In the genomic region with DNA sequence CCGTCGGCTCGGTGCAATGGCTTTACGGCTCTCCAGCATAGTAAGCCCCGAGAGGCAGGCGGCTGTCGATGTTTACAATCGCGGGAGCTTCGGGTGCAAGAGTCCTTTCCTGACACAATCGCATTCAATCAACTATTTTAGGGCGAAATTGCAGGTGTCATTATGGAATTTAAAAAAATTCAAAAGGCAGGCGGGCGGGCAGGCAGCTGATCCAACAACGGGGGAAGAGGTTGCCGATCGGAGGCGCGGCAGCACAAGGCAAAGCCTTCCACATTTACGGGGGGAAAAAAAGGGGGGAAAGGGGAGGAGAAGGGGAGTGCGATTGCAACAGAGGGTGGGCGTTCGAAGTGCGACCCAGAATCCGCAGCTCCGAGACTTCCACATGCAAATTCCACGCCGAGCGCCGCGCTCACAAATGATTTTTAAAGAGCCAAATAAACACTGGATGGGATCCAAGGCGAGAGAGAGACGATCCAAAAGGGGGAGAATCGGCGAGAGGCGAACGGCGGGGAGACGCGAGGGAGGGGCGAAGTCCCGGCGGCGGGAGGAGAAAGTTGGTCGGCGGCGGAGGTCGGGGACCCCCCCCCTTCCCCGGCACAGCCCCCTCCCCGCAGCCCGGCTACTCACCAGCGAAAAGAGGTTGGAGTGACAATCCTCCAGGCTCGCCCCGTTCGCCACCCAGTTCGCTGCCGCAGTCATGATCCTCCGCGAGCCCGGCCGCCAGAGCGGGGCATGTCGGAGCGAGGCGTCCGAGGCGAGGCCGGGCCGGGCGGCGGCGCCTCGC, we compare ENCODE assay signal across 8 cellular contexts. TPM values are rescaled to one million over a fixed set of nuclear protein-coding genes. Genes with fewer than 3 reads are reported as not detected.
DNase-seq lines count a peak whose midpoint lies in the region; ATAC-seq, FAIRE-seq and TF ChIP-seq lines count a peak whose summit lies in the region.

No MANE protein-coding gene starts in this region.

- H3K23me2 ChIP-seq in H1 (ENCODE audit: low read depth, low read length): peaks cover 10% of the 10 kb centered on the region; the same call in 1 of the 2 replicates

- H3K27ac ChIP-seq in AG04450 (ENCODE audit: low read depth, low read length): peak overlapping the region; percentile 47
- H3K27ac ChIP-seq in H1 (ENCODE audit: low read depth, low read length): no peak overlapping the region

- no peak overlapping the region for H3K56ac ChIP-seq in H1 (replicated peaks; ENCODE audit: insufficient read length, low read depth, low read length)

- H2BK20ac ChIP-seq in H1 (ENCODE audit: low read length): no peak overlapping the region

- TF ChIP-seq RAD21 in H1 (IDR thresholded peaks at IDR 0.05 in 1 of 2, conservative IDR thresholded peaks at IDR 0.05 in 1 of 2; ENCODE audit: low read depth in 2 of 2, low read length in 2 of 2): no peak

- H3K4me1 ChIP-seq in H1 (replicated peaks in 1 of 4; ENCODE audit: control insufficient read depth in 3 of 4, insufficient read depth in 4 of 4, low read length in 3 of 4): peaks cover 0 to 12% (median 5%) of the 10 kb centered on the region in 4 experiments; a peak in 3 of 7 replicates

- CTCF ChIA-PET in AG04450 (lab: Charles Lee): interaction anchor here (0.6 to 1.6 kb wide), 5 partner anchors 18 to 375 kb away, joined by 3 to 7 read pairs (median 3); no protein-coding TSS in a partner anchor
- CTCF ChIA-PET in activated CD8-positive, alpha-beta memory T cell treated with anti-CD3 and anti-CD28 coated beads, Interleukin-2, amount 10 ng/mL, durations not matched to agents 7 days and 5 days (lab: Charles Lee): interaction anchor here (0.7 to 1.6 kb wide), 9 partner anchors 104 to 318 kb away, joined by 3 to 6 read pairs (median 3); a partner anchor contains a TSS
- CTCF ChIA-PET in H1 (lab: Charles Lee; ENCODE audit: partially characterized antibody): interaction anchor here (0.6 to 1.4 kb wide), 12 partner anchors 8 to 404 kb away, joined by 3 to 7 read pairs (median 3); no protein-coding TSS in a partner anchor

- H3K18ac ChIP-seq in H1 (ENCODE audit: extremely low read depth, low read length): peak overlapping the region; percentile 64

- peak; percentile 43 for ATAC-seq in GM18907 (IDR thresholded peaks at IDR 0.05; ENCODE audit: unreplicated experiment)
- ATAC-seq in HG03280 (IDR thresholded peaks at IDR 0.05; ENCODE audit: unreplicated experiment): peak; percentile 55
- ATAC-seq in activated CD8-positive, alpha-beta memory T cell treated with anti-CD3 and anti-CD28 coated beads, Interleukin-2, amount 10 ng/mL, durations not matched to agents 7 days and 5 days: peak; percentile 48
- peak; percentile 42 for ATAC-seq in memory B cell (ENCODE audit: low read depth)

- peaks cover 12 to 51% of the 10 kb centered on the region in 2 experiments; a peak in 3 of 4 replicates for H3K79me2 ChIP-seq in H1 (ENCODE audit: control insufficient read depth in 1 of 2, insufficient read depth in 2 of 2, low read length in 2 of 2)

- H3K79me1 ChIP-seq in H1 (ENCODE audit: low read depth, low read length): no peaks in the 10 kb centered on the region

- H2AFZ ChIP-seq in H1 (ENCODE audit: low read length): no peak overlapping the region

- peak in 1 of 2 experiments; percentile 28; a peak in 1 of 3 replicates for TF ChIP-seq POLR2A in H1 (IDR thresholded peaks at IDR 0.05; ENCODE audit: control extremely low read depth in 1 of 2, low read depth in 2 of 2, low read length in 2 of 2)

- no peak overlapping the region for H2BK12ac ChIP-seq in H1 (ENCODE audit: low read depth, low read length)

- no peak overlapping the region for H3K4ac ChIP-seq in H1 (replicated peaks; ENCODE audit: insufficient read length, low read depth, low read length)

- 0% methylated on average over 54 of the region's 73 CpGs; no CpG with 5 or more reads in 1 of the 2 experiments for WGBS in H1 (ENCODE audit: extremely low coverage in 1 of 2, insufficient coverage in 1 of 2, insufficient read length in 1 of 2, insufficient replicate concordance in 2 of 2, low coverage in 1 of 2, low lambda C conversion rate in 2 of 2, missing lambda C conversion rate in 1 of 2), 2 experiments

- H3K9ac ChIP-seq in H1 (replicated peaks in 1 of 4; ENCODE audit: extremely low read depth in 1 of 4, low read depth in 3 of 4, low read length in 3 of 4): peak overlapping the region; percentile 58 to 99 (median 71)

- DNase-seq in AG04450 (ENCODE audit: low read depth, low spot score): no peak
- DNase-seq in NCI-H526 treated with DMSO at 0.1 percent for 48 hours (lab: John Stamatoyannopoulos, UW): peak; percentile 69
- peak; percentile 82 for DNase-seq in activated CD8-positive, alpha-beta memory T cell treated with anti-CD3 and anti-CD28 coated beads, Interleukin-2, amount 10 ng/mL, durations not matched to agents 7 days and 5 days
- DNase-seq in H1 (ENCODE audit: low read depth in 1 of 2, low spot score in 2 of 2): peak in 1 of 2 experiments; percentile 66
- DNase-seq in memory B cell (ENCODE audit: low spot score in 2 of 2): peak; percentile 62 to 68
- DNase-seq in stimulated activated CD8-positive, alpha-beta memory T cell treated with anti-CD3 and anti-CD28 coated beads, Interleukin-15, amount 100 ng/mL, for 1 hour (ENCODE audit: low read depth): peak; percentile 34

- no peaks in the 10 kb centered on the region for H3K9me3 ChIP-seq in AG04450 (ENCODE audit: control insufficient read depth, insufficient read depth, low read length)
- H3K9me3 ChIP-seq in H1 (ENCODE audit: insufficient read depth in 2 of 2, low read depth in 1 of 2, low read length in 1 of 2): no peaks in the 10 kb centered on the region

- peak in 1 of 2 experiments; percentile 57; a peak in 1 of 3 replicates for TF ChIP-seq EP300 in H1 (IDR thresholded peaks at IDR 0.05; ENCODE audit: borderline replicate concordance in 1 of 2, low read depth in 2 of 2, low read length in 2 of 2)

- no peak overlapping the region for H4K8ac ChIP-seq in H1 (ENCODE audit: extremely low read depth, insufficient read depth, low read length)

- peak overlapping the region; percentile 89 for H3K27ac Mint-ChIP-seq in activated CD8-positive, alpha-beta memory T cell treated with anti-CD3 and anti-CD28 coated beads, Interleukin-2, amount 10 ng/mL, durations not matched to agents 7 days and 5 days
- peak overlapping the region; percentile 99 for H3K27ac Mint-ChIP-seq in memory B cell

- H3K4me1 Mint-ChIP-seq in activated CD8-positive, alpha-beta memory T cell treated with anti-CD3 and anti-CD28 coated beads, Interleukin-2, amount 10 ng/mL, durations not matched to agents 7 days and 5 days: peaks cover 33% of the 10 kb centered on the region
- peaks cover 27% of the 10 kb centered on the region for H3K4me1 Mint-ChIP-seq in memory B cell

- TF ChIP-seq CTCF in AG04450 (IDR thresholded peaks at IDR 0.05; ENCODE audit: low read depth, low read length) (peak; percentile 29), H1 (IDR thresholded peaks at IDR 0.05; ENCODE audit: control extremely low read depth in 1 of 3, insufficient read depth in 1 of 3, low read depth in 1 of 3, low read length in 3 of 3) (no peak)

- no peaks in the 10 kb centered on the region for H3K36me3 ChIP-seq in H1 (ENCODE audit: control insufficient read depth in 2 of 4, insufficient read depth in 4 of 4, low read length in 3 of 4)

- H3K14ac ChIP-seq in H1 (ENCODE audit: insufficient read length): no peak overlapping the region

- no peak overlapping the region for H2BK15ac ChIP-seq in H1 (ENCODE audit: low read length)

- H2BK120ac ChIP-seq in H1 (replicated peaks; ENCODE audit: low read depth, low read length): no peak overlapping the region

- no peak for FAIRE-seq in H1 (lab: Jason Lieb, UNC)

- H2AK5ac ChIP-seq in H1 (ENCODE audit: low read depth, low read length): no peak overlapping the region

- peaks cover 0 to 7% of the 10 kb centered on the region in 2 experiments for H4K20me1 ChIP-seq in H1 (replicated peaks in 1 of 2; ENCODE audit: control insufficient read depth in 1 of 2, insufficient read depth in 2 of 2, low read length in 2 of 2)

- H3K9me3 Mint-ChIP-seq in activated CD8-positive, alpha-beta memory T cell treated with anti-CD3 and anti-CD28 coated beads, Interleukin-2, amount 10 ng/mL, durations not matched to agents 7 days and 5 days (ENCODE audit: low read depth): no peaks in the 10 kb centered on the region
- no peaks in the 10 kb centered on the region for H3K9me3 Mint-ChIP-seq in memory B cell

- no peak overlapping the region; the same call in 1 of the 2 replicates for H2BK5ac ChIP-seq in H1 (ENCODE audit: low read depth, low read length)

- H3K4me3 Mint-ChIP-seq in activated CD8-positive, alpha-beta memory T cell treated with anti-CD3 and anti-CD28 coated beads, Interleukin-2, amount 10 ng/mL, durations not matched to agents 7 days and 5 days: peak overlapping the region; percentile 94
- peak overlapping the region; percentile 94 for H3K4me3 Mint-ChIP-seq in memory B cell

- peak overlapping the region; percentile 93 for H3K4me3 ChIP-seq in AG04450 (ENCODE audit: low read depth, low read length)
- H3K4me3 ChIP-seq in H1 (ENCODE audit: extremely low read depth in 1 of 4, insufficient read depth in 2 of 4, low read depth in 3 of 4, low read length in 4 of 4): peak overlapping the region; percentile 89 to 97 (median 92)

- no peaks in the 10 kb centered on the region for H3K27me3 Mint-ChIP-seq in activated CD8-positive, alpha-beta memory T cell treated with anti-CD3 and anti-CD28 coated beads, Interleukin-2, amount 10 ng/mL, durations not matched to agents 7 days and 5 days
- H3K27me3 Mint-ChIP-seq in memory B cell: no peaks in the 10 kb centered on the region

- H3K23ac ChIP-seq in H1 (ENCODE audit: insufficient read length): no peak overlapping the region

- H3K4me2 ChIP-seq in H1 (ENCODE audit: insufficient read depth in 1 of 2, low read depth in 2 of 2, low read length in 2 of 2): peak overlapping the region; percentile 73 to 77

- H4K5ac ChIP-seq in H1 (ENCODE audit: insufficient read length, low read depth, low read length): peak overlapping the region; percentile 70

- H3K27me3 ChIP-seq in AG04450 (ENCODE audit: control insufficient read depth, insufficient read depth, low read length) (no peaks in the 10 kb centered on the region), H1 (replicated peaks in 1 of 4; ENCODE audit: control insufficient read depth in 3 of 4, extremely low read depth in 1 of 4, insufficient read depth in 3 of 4, low read length in 3 of 4) (no peaks in the 10 kb centered on the region)

- peaks cover 12% of the 10 kb centered on the region for H3K36me3 Mint-ChIP-seq in activated CD8-positive, alpha-beta memory T cell treated with anti-CD3 and anti-CD28 coated beads, Interleukin-2, amount 10 ng/mL, durations not matched to agents 7 days and 5 days
- H3K36me3 Mint-ChIP-seq in memory B cell: no peaks in the 10 kb centered on the region

- no peak overlapping the region for H4K91ac ChIP-seq in H1 (replicated peaks; ENCODE audit: insufficient read length, low read length)

- POLR2A ChIA-PET in AG04450 (lab: Yijun Ruan, JAX): interaction anchor here (0.6 to 1.1 kb wide), 5 partner anchors 100 to 1603 kb away, joined by 3 to 21 read pairs (median 3); no protein-coding TSS in a partner anchor
- POLR2A ChIA-PET in H1 (lab: Charles Lee; ENCODE audit: partially characterized antibody): interaction anchor here (0.6 to 1.6 kb wide), 11 partner anchors 10 to 412 kb away, joined by 3 to 9 read pairs (median 3); no protein-coding TSS in a partner anchor

RNA-seq across cellular contexts. Expression of a gene that starts 0.9 kb away (rescaled TPM):
- 45.0 and 56.2 TPM in 2 replicates for polyA plus RNA-seq in AG04450 (2011; rRNA removed)
- 166 and 264 TPM in 2 replicates for polyA minus RNA-seq in AG04450 (2011; rRNA and poly(A)+ RNA removed)
- total RNA-seq in activated CD8-positive, alpha-beta memory T cell treated with anti-CD3 and anti-CD28 coated beads, Interleukin-2, amount 10 ng/mL, durations not matched to agents 7 days and 5 days: 10 to 100 TPM; 65.1 to 74.4 TPM
- 49.0 and 51.7 TPM in 2 replicates for total RNA-seq in H1 (2021; fragmentation: NEBNext Ultra II Directional; extraction: Animal tissue kit (Norgen Biotek cat#: 25700))
- 14.7 and 15.9 TPM in 2 replicates for polyA plus RNA-seq in H1 (2011; rRNA removed)
- 16.0 TPM for polyA plus RNA-seq in H1 (2011; cell fraction: cytosol; rRNA removed)
- polyA plus RNA-seq in H1 (2011; cell fraction: nucleus; rRNA removed): 42.0 TPM
- 12.7 to 18.3 TPM (median 15.3 TPM) in 4 replicates for polyA plus RNA-seq in H1 (2012, experiment 1 of 2)
- 1.4 TPM for polyA plus RNA-seq in H1 (2012, experiment 2 of 2)
- polyA plus RNA-seq in H1 (2013, experiment 1 of 2): 13.5 TPM
- 12.2 TPM for polyA plus RNA-seq in H1 (2013, experiment 2 of 2)
- polyA minus RNA-seq in H1 (2011; rRNA and poly(A)+ RNA removed): 108 and 121 TPM in 2 replicates
- 37.8 TPM for polyA minus RNA-seq in H1 (2011; cell fraction: cytosol; rRNA and poly(A)+ RNA removed)
- 231 TPM for polyA minus RNA-seq in H1 (2011; cell fraction: nucleus; rRNA and poly(A)+ RNA removed)
